ENCODE assay signal across 22 cellular contexts in the genomic region with DNA sequence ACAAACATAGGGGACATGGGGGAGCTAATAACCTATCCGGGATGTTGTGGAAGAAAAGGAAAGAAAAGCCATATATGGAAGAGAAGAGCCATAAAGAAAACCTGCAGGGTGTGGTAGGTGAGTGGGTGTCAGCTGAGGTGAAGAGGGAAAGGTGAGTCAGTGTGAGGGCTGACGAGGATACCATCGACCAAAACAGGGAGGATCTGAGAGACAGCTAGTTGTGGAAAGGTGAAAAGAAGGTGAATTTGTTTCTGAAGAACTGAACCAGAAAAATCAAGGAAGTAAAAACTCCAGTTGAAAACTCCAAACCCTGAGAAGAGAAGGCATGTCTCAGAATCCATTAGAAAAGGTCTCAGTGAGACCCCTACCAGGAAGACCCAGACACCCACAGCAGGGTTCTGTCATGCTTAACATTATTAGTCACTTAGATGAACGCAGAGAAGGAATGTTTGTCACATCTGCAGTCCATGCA. TPM values are rescaled to one million over a fixed set of nuclear protein-coding genes. Genes with fewer than 3 reads are reported as not detected.
DNase-seq lines count a peak whose midpoint lies in the region; ATAC-seq, FAIRE-seq and TF ChIP-seq lines count a peak whose summit lies in the region.
"Had no signal": no experiment of that assay in that cellular context is flagged by ENCODE, and none has a peak within 500 bp of the region (broad histone marks: within the 10 kb centered on the region; RNA-seq: fewer than 3 reads in every experiment).

No MANE protein-coding gene starts in this region.

- H3K14ac ChIP-seq in H9 (ENCODE audit: insufficient read depth, low read length): no peak overlapping the region

- H2BK15ac ChIP-seq in H9 (ENCODE audit: low read depth, low read length): no peak overlapping the region

- H2AK5ac ChIP-seq in H9 (ENCODE audit: insufficient read length, low read length): no peak overlapping the region

- no peaks in the 10 kb centered on the region; the same call in 1 of the 2 replicates for H3K27me3 Mint-ChIP-seq in H9 (ENCODE audit: low read depth)

- TF ChIP-seq POLR2A in HepG2 (IDR thresholded peaks at IDR 0.05; ENCODE audit: insufficient read depth in 1 of 2, low read depth in 2 of 2, low read length in 2 of 2): no peak

- no peak overlapping the region for H3K4me2 ChIP-seq in HepG2 (ENCODE audit: low read depth, low read length)
- peak overlapping the region; percentile 98 for H3K4me2 ChIP-seq in SU-DHL-6 (ENCODE audit: low read depth, low read length, poor library complexity, severe bottlenecking)
- no peak overlapping the region for H3K4me2 ChIP-seq in H9 (ENCODE audit: insufficient read depth, insufficient read length, low read length)

- H3K23ac ChIP-seq in H9 (ENCODE audit: insufficient read length, low read depth, low read length): no peak overlapping the region

- in situ Hi-C loops in HepG2 (cut with HindIII; ENCODE audit: extremely low pct_ligation_motif_present, low pct_unique_long_range_greater_than_20kb): no loop called here

- FAIRE-seq in HepG2 (lab: Jason Lieb, UNC): no peak
- FAIRE-seq in islet of Langerhans (lab: Jason Lieb, UNC): peak; percentile 36
- FAIRE-seq: H1 had no signal

- peaks cover 7 to 70% (median 48%) of the 10 kb centered on the region in 4 donors for H3K4me1 ChIP-seq in liver (ENCODE audit: control insufficient read depth in 4 of 4, insufficient read depth in 4 of 4, low read length in 3 of 4)
- no peaks in the 10 kb centered on the region for H3K4me1 ChIP-seq in HepG2 (ENCODE audit: insufficient read depth, low read length)
- no peaks in the 10 kb centered on the region for H3K4me1 ChIP-seq in SJCRH30
- H3K4me1 ChIP-seq in H9 (ENCODE audit: insufficient read depth, low read length): no peaks in the 10 kb centered on the region

- no peak for TF ChIP-seq CTCF in liver (IDR thresholded peaks at IDR 0.05; ENCODE audit: low read depth, low read length, missing input control)
- TF ChIP-seq CTCF in HepG2 (CRISPR knock-in tag; IDR thresholded peaks at IDR 0.05): no peak
- TF ChIP-seq CTCF in SU-DHL-6 (IDR thresholded peaks at IDR 0.05; ENCODE audit: insufficient read depth, low read length, poor library complexity, severe bottlenecking): no peak
- TF ChIP-seq CTCF in H9 (conservative IDR thresholded peaks at IDR 0.05): no peak

- no TSS peak for BruUV-seq in HepG2 (replicated peaks; lab: Mats Ljungman, UMichigan)

- intact Hi-C loops in HepG2 (cut with micrococcal nuclease; ENCODE audit: unreplicated experiment): no loop called here

- no peak overlapping the region for H3T11ph ChIP-seq in H9 (ENCODE audit: low read length)

- no peaks in the 10 kb centered on the region for H3K9me2 ChIP-seq in SU-DHL-6 (replicated peaks; ENCODE audit: insufficient read depth, low read length)

- H3K27ac ChIP-seq in liver (ENCODE audit: low read depth in 1 of 2, low read length in 2 of 2) (peak overlapping the region; percentile 2 to 65), HepG2 (ENCODE audit: extremely low read length, insufficient read depth, low read length) (no peak overlapping the region), SU-DHL-6 (ENCODE audit: low read depth, low read length) (peak overlapping the region; percentile 14; the same call in 1 of the 2 replicates), SJCRH30 (no peak overlapping the region), H9 (ENCODE audit: insufficient read length, low read depth, low read length) (no peak overlapping the region)
- H3K27ac ChIP-seq: psoas muscle had no signal

- POLR2A ChIA-PET in HepG2 (lab: Yijun Ruan, JAX): no interaction called here

- H2BK12ac ChIP-seq in H9 (ENCODE audit: insufficient read length, low read depth, low read length): no peak overlapping the region

- no peak for TF ChIP-seq RAD21 in liver (IDR thresholded peaks at IDR 0.05)
- no peak for TF ChIP-seq RAD21 in HepG2 (CRISPR knock-in tag; IDR thresholded peaks at IDR 0.05)

- H4K91ac ChIP-seq in H9 (ENCODE audit: insufficient read length, low read depth, low read length): no peak overlapping the region

- H3K9me3 ChIP-seq in liver (ENCODE audit: control insufficient read depth in 4 of 4, low read length in 3 of 4): no peaks in the 10 kb centered on the region
- H3K9me3 ChIP-seq in HepG2 (ENCODE audit: low read length): no peaks in the 10 kb centered on the region
- H3K9me3 ChIP-seq in SU-DHL-6 (ENCODE audit: insufficient read depth, low read length): no peaks in the 10 kb centered on the region
- no peaks in the 10 kb centered on the region for H3K9me3 ChIP-seq in SJCRH30 (replicated peaks)
- H3K9me3 ChIP-seq in H9 (ENCODE audit: control insufficient read depth, low read depth, low read length): no peaks in the 10 kb centered on the region
- H3K9me3 ChIP-seq: psoas muscle had no signal

- CTCF ChIA-PET in HepG2 (lab: Yijun Ruan, JAX; ENCODE audit: low intra/inter-chr PET ratio, low total read pairs): no interaction called here

- no peak overlapping the region for H3K4me3 Mint-ChIP-seq in H9
- H3K4me3 Mint-ChIP-seq: activated naive CD8-positive, alpha-beta T cell; CD4-positive, alpha-beta memory T cell; natural killer cell treated with Interleukin-12 subunit alpha and Interleukin-12 subunit beta and Interleukin-15 and Interleukin-18, amount 100 ng/mL, for 72 hours had no signal

- H3K18ac ChIP-seq in H9 (ENCODE audit: insufficient read length, low read depth, low read length): no peak overlapping the region

- TF ChIP-seq EP300 in HepG2 (IDR thresholded peaks at IDR 0.05; ENCODE audit: low read depth in 2 of 2, low read length in 2 of 2) (no peak), HepG2 (CRISPR knock-in tag; IDR thresholded peaks at IDR 0.05; ENCODE audit: borderline replicate concordance) (no peak)

- H3K4ac ChIP-seq in H9 (ENCODE audit: low read depth, low read length): no peak overlapping the region

- 0 out of 7 replicates have a peak overlapping the region, but pooled peaks of 1 of the 3 experiments have one; percentile 3 for H3K27ac Mint-ChIP-seq in H9
- H3K27ac Mint-ChIP-seq: activated naive CD8-positive, alpha-beta T cell; CD4-positive, alpha-beta memory T cell; natural killer cell treated with Interleukin-12 subunit alpha and Interleukin-12 subunit beta and Interleukin-15 and Interleukin-18, amount 100 ng/mL, for 72 hours had no signal

- no peaks in the 10 kb centered on the region for H3K9me3 Mint-ChIP-seq in H9
- H3K9me3 Mint-ChIP-seq: natural killer cell treated with Interleukin-12 subunit alpha and Interleukin-12 subunit beta and Interleukin-15 and Interleukin-18, amount 100 ng/mL, for 72 hours had no signal

- peaks cover 9 to 12% of the 10 kb centered on the region in 2 experiments for H3K4me1 Mint-ChIP-seq in H9
- H3K4me1 Mint-ChIP-seq: CD4-positive, alpha-beta memory T cell had no signal

- DNase-seq in HepG2 (ENCODE audit: low spot score) (no peak), SJCRH30 (no peak), H9 (no peak)
- DNase-seq: activated T-cell treated with anti-CD3 and anti-CD28 coated beads, Interleukin-2, amount 50 U/mL, for 48 hours; CD4-positive, alpha-beta memory T cell; NCI-H1436; NCI-H446 treated with DMSO at 0.1 percent for 48 hours; psoas muscle; stimulated activated CD4-positive, alpha-beta T cell treated with anti-CD3 and anti-CD28 coated beads, Interleukin-12 subunit alpha, Interleukin-12 subunit beta, amount 100 ng/mL, for 4 hours; stimulated activated naive CD4-positive, alpha-beta T cell treated with Interleukin-2 at 50 U/mL for 16 hours had no signal

- H3K27me3 ChIP-seq in liver (ENCODE audit: control insufficient read depth in 4 of 4, insufficient read depth in 4 of 4, low read length in 3 of 4) (no peaks in the 10 kb centered on the region), HepG2 (ENCODE audit: control insufficient read depth in 1 of 2, insufficient read depth in 2 of 2, low read length in 2 of 2) (0 out of 5 replicates have a peak, but pooled peaks cover 0 to 3% of the 10 kb centered on the region in 2 experiments), SU-DHL-6 (ENCODE audit: low read length) (no peaks in the 10 kb centered on the region), SJCRH30 (no peaks in the 10 kb centered on the region), H9 (ENCODE audit: insufficient read depth, low read length) (no peaks in the 10 kb centered on the region)

- no peaks in the 10 kb centered on the region for H3K23me2 ChIP-seq in H9 (ENCODE audit: insufficient read length, low read depth, low read length, poor library complexity, severe bottlenecking)

- no peak overlapping the region for H4K8ac ChIP-seq in H9 (replicated peaks; ENCODE audit: insufficient read length, low read depth, low read length)

- WGBS in liver: 57% methylated on average over 4 of the region's 4 CpGs
- 3% methylated on average over 4 of the region's 4 CpGs for WGBS in HepG2 (ENCODE audit: low lambda C conversion rate)
- no CpG with 5 or more reads among the region's 4 CpGs for WGBS in H9 (ENCODE audit: extremely low coverage, insufficient read length, low lambda C conversion rate)

- H3K79me2 ChIP-seq in HepG2 (ENCODE audit: insufficient read depth, low read length) (no peaks in the 10 kb centered on the region), SU-DHL-6 (ENCODE audit: insufficient read depth, low read length) (peaks cover 100% of the 10 kb centered on the region), H9 (ENCODE audit: insufficient read depth, low read length) (no peaks in the 10 kb centered on the region)

- peak overlapping the region in 2 of 3 donors; percentile 24 to 51 for H3K4me3 ChIP-seq in liver (ENCODE audit: low read depth in 1 of 3, low read length in 3 of 3)
- H3K4me3 ChIP-seq in HepG2 (replicated peaks in 1 of 3; ENCODE audit: insufficient read depth in 1 of 3, low read depth in 2 of 3, low read length in 3 of 3): no peak overlapping the region
- H3K4me3 ChIP-seq in SU-DHL-6 (ENCODE audit: insufficient read depth, low read length, poor library complexity, severe bottlenecking): peak overlapping the region; percentile 86
- no peak overlapping the region for H3K4me3 ChIP-seq in SJCRH30
- H3K4me3 ChIP-seq: psoas muscle had no signal

- H2BK20ac ChIP-seq in H9 (ENCODE audit: low read depth, low read length, poor library complexity, severe bottlenecking): no peak overlapping the region

- no peak overlapping the region for H2AFZ ChIP-seq in HepG2 (ENCODE audit: low read length)
- no peak overlapping the region for H2AFZ ChIP-seq in SU-DHL-6 (ENCODE audit: low read depth, low read length, severe bottlenecking)
- H2AFZ ChIP-seq in H9 (ENCODE audit: low read length): no peak overlapping the region

- H3F3A ChIP-seq in SU-DHL-6 (ENCODE audit: insufficient read depth): peaks cover 13% of the 10 kb centered on the region

- no peak overlapping the region for H2BK5ac ChIP-seq in H9 (ENCODE audit: insufficient read length, low read length)

- H3K79me1 ChIP-seq in H9 (ENCODE audit: insufficient read depth, low read depth, low read length, poor library complexity, severe bottlenecking): no peaks in the 10 kb centered on the region

- no peak overlapping the region for H3K56ac ChIP-seq in H9 (ENCODE audit: insufficient read length, low read depth, low read length)

- H3K9ac ChIP-seq in liver (ENCODE audit: low read depth in 1 of 2, low read length in 2 of 2): no peak overlapping the region
- H3K9ac ChIP-seq in HepG2 (ENCODE audit: insufficient read depth, low read depth, low read length): no peak overlapping the region
- H3K9ac ChIP-seq in SU-DHL-6 (ENCODE audit: low read length): peak overlapping the region; percentile 85
- no peak overlapping the region for H3K9ac ChIP-seq in H9 (ENCODE audit: extremely low read depth, insufficient read length, low read length)

- no peaks in the 10 kb centered on the region for H3K36me3 Mint-ChIP-seq in H9 (ENCODE audit: insufficient read depth in 1 of 3, low read depth in 3 of 3)
- H3K36me3 Mint-ChIP-seq: CD4-positive, alpha-beta memory T cell; natural killer cell treated with Interleukin-12 subunit alpha and Interleukin-12 subunit beta and Interleukin-15 and Interleukin-18, amount 100 ng/mL, for 72 hours had no signal

- no peak for ATAC-seq in HepG2
- no peak for ATAC-seq in HG03354 (IDR thresholded peaks at IDR 0.05; ENCODE audit: poor library complexity, severe bottlenecking, unreplicated experiment)
- ATAC-seq in GM19452 (IDR thresholded peaks at IDR 0.05; ENCODE audit: unreplicated experiment): no peak
- ATAC-seq: natural killer cell treated with Interleukin-12 subunit alpha and Interleukin-12 subunit beta and Interleukin-15 and Interleukin-18, amount 100 ng/mL, for 72 hours; psoas muscle had no signal

- H4K5ac ChIP-seq in H9 (ENCODE audit: insufficient read length, low read depth, low read length): no peak overlapping the region

- no peaks in the 10 kb centered on the region for H3K36me3 ChIP-seq in liver (ENCODE audit: control insufficient read depth in 4 of 4, insufficient read depth in 3 of 4, low read depth in 1 of 4, low read length in 3 of 4)
- H3K36me3 ChIP-seq in HepG2 (replicated peaks in 1 of 2; ENCODE audit: control insufficient read depth in 1 of 2, insufficient read depth in 2 of 2, low read length in 2 of 2): no peaks in the 10 kb centered on the region
- H3K36me3 ChIP-seq in SU-DHL-6 (ENCODE audit: low read length): peaks cover 32% of the 10 kb centered on the region
- H3K36me3 ChIP-seq in SJCRH30: no peaks in the 10 kb centered on the region

- no peak overlapping the region for H2BK120ac ChIP-seq in H9 (ENCODE audit: low read depth, low read length, poor library complexity, severe bottlenecking)

- no peaks in the 10 kb centered on the region for H4K20me1 ChIP-seq in HepG2 (ENCODE audit: insufficient read depth, low read length)
- H4K20me1 ChIP-seq in SU-DHL-6 (ENCODE audit: low read depth, low read length): peaks cover 19% of the 10 kb centered on the region; the same call in 1 of the 2 replicates
- H4K20me1 ChIP-seq in H9 (ENCODE audit: control insufficient read depth, insufficient read depth, insufficient read length): no peaks in the 10 kb centered on the region

RNA-seq across cellular contexts. Expression of a gene that starts 4.1 kb away (rescaled TPM):
- 10 to 100 TPM in 1 of 2 donors, 1 to 10 TPM in 1; 3.3 to 19.1 TPM for total RNA-seq in liver
- 10 to 100 TPM in 1 of 2 donors, 1 to 10 TPM in 1; 9.9 to 45.2 TPM for polyA plus RNA-seq in liver
- total RNA-seq in HepG2 (2016; rRNA removed; fragmentation: Illumina TruSeq; extraction: Trizol): not detected in 2 replicates
- not detected in 2 replicates for total RNA-seq in HepG2 (2016; cell fraction: cytosol; rRNA removed; fragmentation: Illumina TruSeq; extraction: Trizol; ENCODE audit: low read depth)
- not detected in 2 replicates for total RNA-seq in HepG2 (2016; cell fraction: insoluble cytoplasmic fraction; rRNA removed; fragmentation: Illumina TruSeq; extraction: Trizol)
- total RNA-seq in HepG2 (2016; cell fraction: membrane; rRNA removed; fragmentation: Illumina TruSeq; extraction: Trizol): not detected in 2 replicates
- not detected in 2 replicates for total RNA-seq in HepG2 (2016; cell fraction: nucleus; rRNA removed; fragmentation: Illumina TruSeq; extraction: Trizol)
- not detected in 2 replicates for polyA plus RNA-seq in HepG2 (2011; rRNA removed)
- polyA plus RNA-seq in HepG2 (2011; cell fraction: cytosol; rRNA removed): not detected in 2 replicates
- 0.23 TPM in 1 of 2 replicates, not detected in the other for polyA plus RNA-seq in HepG2 (2011; cell fraction: nucleus; rRNA removed)
- polyA plus RNA-seq in HepG2 (2012): not detected in 2 replicates
- polyA plus RNA-seq in HepG2 (2016; cell fraction: cytosol; fragmentation: Illumina TruSeq; extraction: Trizol; ENCODE audit: low read depth): not detected in 2 replicates
- not detected in 2 replicates for polyA plus RNA-seq in HepG2 (2016; cell fraction: insoluble cytoplasmic fraction; fragmentation: Illumina TruSeq; extraction: Trizol; ENCODE audit: low read depth)
- polyA plus RNA-seq in HepG2 (2016; cell fraction: membrane; fragmentation: Illumina TruSeq; extraction: Trizol; ENCODE audit: low read depth): not detected in 2 replicates
- polyA plus RNA-seq in HepG2 (2016; cell fraction: nucleus; fragmentation: Illumina TruSeq; extraction: Trizol; ENCODE audit: insufficient read depth, low read depth): not detected in 2 replicates
- polyA minus RNA-seq in HepG2 (2011; rRNA and poly(A)+ RNA removed; ENCODE audit: low replicate concordance): not detected in 2 replicates
- polyA minus RNA-seq in HepG2 (2011; cell fraction: cytosol; rRNA and poly(A)+ RNA removed): not detected in 2 replicates
- polyA minus RNA-seq in HepG2 (2011; cell fraction: nucleus; rRNA and poly(A)+ RNA removed): not detected in 2 replicates
- not detected in 2 replicates for total RNA-seq in SJCRH30 (2014; rRNA removed; shearing (Covaris generic))
- total RNA-seq in H9 (2021): not detected in 2 replicates
- total RNA-seq: Daoy, H1, SK-MEL-5 had no signal
- polyA plus RNA-seq: H1 had no signal

RNA-seq across cellular contexts. Expression of a gene that starts 37.0 kb away (rescaled TPM):
- total RNA-seq in liver: under 1 TPM in 1 of 2 donors, not detected in 1; 0.70 TPM
- not detected for polyA plus RNA-seq in liver
- total RNA-seq in HepG2 (2016; rRNA removed; fragmentation: Illumina TruSeq; extraction: Trizol): not detected in 2 replicates
- total RNA-seq in HepG2 (2016; cell fraction: cytosol; rRNA removed; fragmentation: Illumina TruSeq; extraction: Trizol; ENCODE audit: low read depth): not detected in 2 replicates
- total RNA-seq in HepG2 (2016; cell fraction: insoluble cytoplasmic fraction; rRNA removed; fragmentation: Illumina TruSeq; extraction: Trizol): not detected in 2 replicates
- total RNA-seq in HepG2 (2016; cell fraction: membrane; rRNA removed; fragmentation: Illumina TruSeq; extraction: Trizol): not detected in 2 replicates
- total RNA-seq in HepG2 (2016; cell fraction: nucleus; rRNA removed; fragmentation: Illumina TruSeq; extraction: Trizol): not detected in 2 replicates
- not detected in 2 replicates for polyA plus RNA-seq in HepG2 (2011; rRNA removed)
- polyA plus RNA-seq in HepG2 (2011; cell fraction: cytosol; rRNA removed): not detected in 2 replicates
- polyA plus RNA-seq in HepG2 (2011; cell fraction: nucleus; rRNA removed): not detected in 2 replicates
- not detected in 2 replicates for polyA plus RNA-seq in HepG2 (2012)
- polyA plus RNA-seq in HepG2 (2016; cell fraction: cytosol; fragmentation: Illumina TruSeq; extraction: Trizol; ENCODE audit: low read depth): not detected in 2 replicates
- polyA plus RNA-seq in HepG2 (2016; cell fraction: insoluble cytoplasmic fraction; fragmentation: Illumina TruSeq; extraction: Trizol; ENCODE audit: low read depth): not detected in 2 replicates
- not detected in 2 replicates for polyA plus RNA-seq in HepG2 (2016; cell fraction: membrane; fragmentation: Illumina TruSeq; extraction: Trizol; ENCODE audit: low read depth)
- polyA plus RNA-seq in HepG2 (2016; cell fraction: nucleus; fragmentation: Illumina TruSeq; extraction: Trizol; ENCODE audit: insufficient read depth, low read depth): not detected in 2 replicates
- not detected in 2 replicates for polyA minus RNA-seq in HepG2 (2011; rRNA and poly(A)+ RNA removed; ENCODE audit: low replicate concordance)
- not detected in 2 replicates for polyA minus RNA-seq in HepG2 (2011; cell fraction: cytosol; rRNA and poly(A)+ RNA removed)
- polyA minus RNA-seq in HepG2 (2011; cell fraction: nucleus; rRNA and poly(A)+ RNA removed): not detected in 2 replicates
- not detected in 2 replicates for total RNA-seq in SJCRH30 (2014; rRNA removed; shearing (Covaris generic))
- total RNA-seq in H9 (2021): not detected in 2 replicates
- total RNA-seq: CD4-positive, alpha-beta memory T cell; Daoy; H1; lower leg skin; natural killer cell treated with Interleukin-12 subunit alpha and Interleukin-12 subunit beta and Interleukin-15 and Interleukin-18, amount 100 ng/mL, for 72 hours; psoas muscle; SK-MEL-5; urinary bladder had no signal
- polyA plus RNA-seq: CD4-positive, alpha-beta memory T cell; H1; urinary bladder had no signal

Comparison
In these comparisons a context has a peak if more than half of its experiments do, and no peak if none do; other contexts are left out.
1. H3K27ac ChIP-seq: peak in liver (2 of 2) and SU-DHL-6 (single experiment); none in HepG2 (single experiment), SJCRH30 (single experiment) and H9 (single experiment).
2. H3K4me3 ChIP-seq: peak in liver (2 of 3) and SU-DHL-6 (single experiment); none in HepG2 (0 of 3) and SJCRH30 (single experiment).